1 cellular context compared by ENCODE assay signal in the genomic region with DNA sequence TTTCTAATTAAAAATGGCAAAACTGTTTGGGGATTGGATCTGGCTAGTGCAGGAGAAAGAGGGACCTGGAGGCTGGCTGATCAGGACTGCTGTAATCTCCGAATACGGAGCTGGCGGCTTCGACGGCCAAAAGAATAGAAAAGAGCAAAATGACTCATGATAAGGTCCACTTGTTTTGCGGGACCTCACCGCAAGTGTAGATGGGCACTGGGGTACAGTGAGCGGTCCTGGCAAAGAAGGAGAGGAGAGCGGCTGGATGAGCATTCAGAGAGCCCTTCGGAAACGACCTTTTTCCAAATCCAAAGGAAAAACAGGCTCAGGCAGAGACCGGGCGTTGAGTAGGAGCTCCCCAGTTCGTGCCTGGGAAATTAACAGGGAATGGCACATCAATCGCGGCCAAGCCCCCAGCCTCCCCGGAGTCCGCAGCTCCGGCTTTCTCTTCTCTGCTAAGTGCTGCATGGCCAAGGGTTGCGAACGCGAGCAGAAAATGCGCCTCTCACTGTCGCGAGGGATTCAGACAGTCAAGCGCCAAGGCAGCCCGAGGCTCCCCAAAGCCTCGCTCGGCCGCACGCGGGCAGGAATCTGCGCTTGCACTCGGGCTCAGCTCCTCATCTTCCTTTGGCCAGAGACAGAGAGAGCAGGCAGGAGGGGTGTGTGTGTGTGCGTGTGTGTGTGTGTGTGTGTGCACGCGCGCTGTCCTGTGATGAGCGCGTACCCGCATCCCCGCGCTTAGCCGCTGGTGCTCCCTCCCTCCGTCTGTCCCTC.
TF ChIP-seq lines count a peak whose summit lies in the region.

No MANE protein-coding gene starts in this region.

TF ChIP-seq in SK-N-SH treated with all-trans-retinoic acid at 6 μM for 48 hours, 23 proteins besides CTCF, POLR2A, EP300 and RAD21 (continued from another document):
- TF ChIP-seq, protein P1, sequence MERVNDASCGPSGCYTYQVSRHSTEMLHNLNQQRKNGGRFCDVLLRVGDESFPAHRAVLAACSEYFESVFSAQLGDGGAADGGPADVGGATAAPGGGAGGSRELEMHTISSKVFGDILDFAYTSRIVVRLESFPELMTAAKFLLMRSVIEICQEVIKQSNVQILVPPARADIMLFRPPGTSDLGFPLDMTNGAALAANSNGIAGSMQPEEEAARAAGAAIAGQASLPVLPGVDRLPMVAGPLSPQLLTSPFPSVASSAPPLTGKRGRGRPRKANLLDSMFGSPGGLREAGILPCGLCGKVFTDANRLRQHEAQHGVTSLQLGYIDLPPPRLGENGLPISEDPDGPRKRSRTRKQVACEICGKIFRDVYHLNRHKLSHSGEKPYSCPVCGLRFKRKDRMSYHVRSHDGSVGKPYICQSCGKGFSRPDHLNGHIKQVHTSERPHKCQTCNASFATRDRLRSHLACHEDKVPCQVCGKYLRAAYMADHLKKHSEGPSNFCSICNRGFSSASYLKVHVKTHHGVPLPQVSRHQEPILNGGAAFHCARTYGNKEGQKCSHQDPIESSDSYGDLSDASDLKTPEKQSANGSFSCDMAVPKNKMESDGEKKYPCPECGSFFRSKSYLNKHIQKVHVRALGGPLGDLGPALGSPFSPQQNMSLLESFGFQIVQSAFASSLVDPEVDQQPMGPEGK (CRISPR knock-in tag; IDR thresholded peaks at IDR 0.05; ENCODE audit: borderline replicate concordance) = no peak
